In genomic region chr11:76588455-76589325, GRCh38 we compare ENCODE assay signal across 1 cellular context.
TF ChIP-seq lines count a peak whose summit lies in the region.

No MANE protein-coding gene starts in this region.

TF ChIP-seq in SK-N-SH, 30 proteins besides CTCF, POLR2A, EP300 and RAD21 (continued from another document):
- TF ChIP-seq ZBTB33 (IDR thresholded peaks at IDR 0.05; ENCODE audit: borderline replicate concordance, low read depth), result no peak
- no peak for TF ChIP-seq GATA2 (CRISPR knock-in tag; IDR thresholded peaks at IDR 0.05)
